23 cellular contexts compared by ENCODE assay signal in genomic region chr3:147604136-147604535, GRCh38.
"Had no signal": no experiment of that assay in that cellular context is flagged by ENCODE, and none has a peak within 500 bp of the region (broad histone marks: within the 10 kb centered on the region; RNA-seq: fewer than 3 reads in every experiment).

No MANE protein-coding gene starts in this region.

- H3K4me1 Mint-ChIP-seq: stimulated activated effector memory CD8-positive, alpha-beta T cell treated with anti-CD3 and anti-CD28 coated beads, Interleukin-12 subunit alpha, Interleukin-12 subunit beta, amount 100 ng/mL, for 72 hours; stimulated activated memory B cell treated with anti-CD40 and anti-IgM and Interleukin-4, amounts not matched to agents 10 μg/mL and 1 μg/mL and 100 μg/mL, for 72 hours; stimulated activated naive B cell treated with anti-CD40 and anti-IgM and Interleukin-4, amounts not matched to agents 10 μg/mL and 1 μg/mL and 100 μg/mL, for 72 hours; stimulated activated naive CD8-positive, alpha-beta T cell treated with anti-CD3 and anti-CD28 coated beads, Interleukin-15, amount 100 ng/mL, for 72 hours had no signal

- H3K4me3 Mint-ChIP-seq: stimulated activated effector memory CD8-positive, alpha-beta T cell treated with anti-CD3 and anti-CD28 coated beads, Interleukin-12 subunit alpha, Interleukin-12 subunit beta, amount 100 ng/mL, for 72 hours; stimulated activated memory B cell treated with anti-CD40 and anti-IgM and Interleukin-4, amounts not matched to agents 10 μg/mL and 1 μg/mL and 100 μg/mL, for 72 hours; stimulated activated naive B cell treated with anti-CD40 and anti-IgM and Interleukin-4, amounts not matched to agents 10 μg/mL and 1 μg/mL and 100 μg/mL, for 72 hours; stimulated activated naive CD8-positive, alpha-beta T cell treated with anti-CD3 and anti-CD28 coated beads, Interleukin-15, amount 100 ng/mL, for 72 hours; stimulated activated naive CD8-positive, alpha-beta T cell treated with anti-CD3 and anti-CD28 coated beads, Interleukin-15, Interleukin-2, amounts not matched to agents 100 ng/mL and 50 ng/mL, for 24 hours; type B pancreatic cell had no signal

- H3K36me3 Mint-ChIP-seq: stimulated activated effector memory CD8-positive, alpha-beta T cell treated with anti-CD3 and anti-CD28 coated beads, Interleukin-12 subunit alpha, Interleukin-12 subunit beta, amount 100 ng/mL, for 72 hours; stimulated activated memory B cell treated with anti-CD40 and anti-IgM and Interleukin-4, amounts not matched to agents 10 μg/mL and 1 μg/mL and 100 μg/mL, for 72 hours; stimulated activated naive B cell treated with anti-CD40 and anti-IgM and Interleukin-4, amounts not matched to agents 10 μg/mL and 1 μg/mL and 100 μg/mL, for 72 hours had no signal

- H3K27me3 Mint-ChIP-seq: stimulated activated memory B cell treated with anti-CD40 and anti-IgM and Interleukin-4, amounts not matched to agents 10 μg/mL and 1 μg/mL and 100 μg/mL, for 72 hours; stimulated activated naive B cell treated with anti-CD40 and anti-IgM and Interleukin-4, amounts not matched to agents 10 μg/mL and 1 μg/mL and 100 μg/mL, for 72 hours; stimulated activated naive CD8-positive, alpha-beta T cell treated with anti-CD3 and anti-CD28 coated beads, Interleukin-15, amount 100 ng/mL, for 72 hours; stimulated activated naive CD8-positive, alpha-beta T cell treated with anti-CD3 and anti-CD28 coated beads, Interleukin-15, Interleukin-2, amounts not matched to agents 100 ng/mL and 50 ng/mL, for 24 hours had no signal

- H3K27ac Mint-ChIP-seq: stimulated activated effector memory CD8-positive, alpha-beta T cell treated with anti-CD3 and anti-CD28 coated beads, Interleukin-12 subunit alpha, Interleukin-12 subunit beta, amount 100 ng/mL, for 72 hours; stimulated activated memory B cell treated with anti-CD40 and anti-IgM and Interleukin-4, amounts not matched to agents 10 μg/mL and 1 μg/mL and 100 μg/mL, for 72 hours; stimulated activated naive B cell treated with anti-CD40 and anti-IgM and Interleukin-4, amounts not matched to agents 10 μg/mL and 1 μg/mL and 100 μg/mL, for 72 hours; stimulated activated naive CD8-positive, alpha-beta T cell treated with anti-CD3 and anti-CD28 coated beads, Interleukin-15, amount 100 ng/mL, for 72 hours; stimulated activated naive CD8-positive, alpha-beta T cell treated with anti-CD3 and anti-CD28 coated beads, Interleukin-15, Interleukin-2, amounts not matched to agents 100 ng/mL and 50 ng/mL, for 24 hours; type B pancreatic cell had no signal

- DNase-seq: stimulated activated CD4-positive, alpha-beta T cell treated with anti-CD3 and anti-CD28 coated beads, Interleukin-2, amount 100 ng/mL, for 48 hours; stimulated activated CD4-positive, alpha-beta T cell treated with anti-CD3 and anti-CD28 coated beads, Interleukin-4, amount 100 ng/mL, for 1 hour; stimulated activated CD4-positive, alpha-beta T cell treated with anti-CD3 and anti-CD28 coated beads, Interleukin-4, amount 100 ng/mL, for 24 hours; stimulated activated CD4-positive, alpha-beta T cell treated with anti-CD3 and anti-CD28 coated beads, Interleukin-4, amount 100 ng/mL, for 4 hours; stimulated activated CD8-positive, alpha-beta memory T cell treated with anti-CD3 and anti-CD28 coated beads, Interleukin-4, amount 100 ng/mL, for 48 hours; stimulated activated naive B cell treated with anti-CD40 and anti-IgM and Interleukin-4, amounts not matched to agents 10 μg/mL and 1 μg/mL and 100 μg/mL, for 72 hours; stimulated activated naive CD4-positive, alpha-beta T cell; stimulated activated naive CD4-positive, alpha-beta T cell treated with Interleukin-2 at 50 U/mL for 16 hours; stimulated activated naive CD8-positive, alpha-beta T cell treated with anti-CD3 and anti-CD28 coated beads, Interleukin-15, amount 100 ng/mL, for 72 hours; stimulated activated naive CD8-positive, alpha-beta T cell treated with anti-CD3 and anti-CD28 coated beads, Interleukin-15, Interleukin-2, amounts not matched to agents 100 U/mL and 50 U/mL, for 24 hours; stomach; testis; thyroid gland; tibial artery; transverse colon; trophoblast cell; upper lobe of left lung; upper lobe of right lung; uterus had no signal
